8 cellular contexts compared by ENCODE assay signal in the genomic region with DNA sequence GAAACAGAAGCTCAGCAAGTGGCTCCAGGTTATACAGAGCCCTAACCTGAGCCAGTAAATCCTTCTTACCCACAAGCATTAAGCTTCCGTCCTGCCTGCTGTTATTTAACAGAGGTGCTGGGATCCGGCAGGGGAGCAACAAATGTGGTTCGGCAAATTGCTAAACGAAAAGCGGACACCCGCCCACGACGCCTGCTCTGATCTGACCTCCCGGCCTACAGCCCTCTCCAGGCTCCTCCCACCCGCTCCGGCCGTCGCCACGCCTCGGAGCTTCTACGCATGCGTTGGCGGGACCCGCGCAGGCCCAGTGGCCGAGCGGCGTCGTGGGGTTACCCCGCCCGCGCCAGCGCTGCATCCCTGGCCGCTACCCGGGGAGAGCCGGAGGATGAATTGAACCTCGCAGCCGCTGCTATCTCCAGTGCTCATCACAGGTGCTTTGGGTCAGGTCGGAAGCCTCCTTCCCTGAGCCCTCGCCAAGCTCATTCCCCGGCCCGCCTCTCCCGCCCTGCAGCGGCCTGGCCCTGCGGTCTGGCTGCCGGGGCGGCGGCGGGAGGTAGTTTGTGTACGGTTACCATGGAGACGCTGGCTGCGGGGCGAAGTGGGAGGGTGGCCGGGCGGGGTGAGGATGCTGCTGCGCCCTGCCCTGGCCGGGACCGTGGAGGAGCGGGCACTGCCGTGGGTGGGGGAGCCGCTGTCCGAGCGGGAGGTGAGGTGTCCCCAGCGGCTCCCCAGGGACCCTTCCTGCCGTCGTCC. TPM values are rescaled to one million over a fixed set of nuclear protein-coding genes. Genes with fewer than 3 reads are reported as not detected.
DNase-seq lines count a peak whose midpoint lies in the region; ATAC-seq, FAIRE-seq and TF ChIP-seq lines count a peak whose summit lies in the region.

A gene with protein sequence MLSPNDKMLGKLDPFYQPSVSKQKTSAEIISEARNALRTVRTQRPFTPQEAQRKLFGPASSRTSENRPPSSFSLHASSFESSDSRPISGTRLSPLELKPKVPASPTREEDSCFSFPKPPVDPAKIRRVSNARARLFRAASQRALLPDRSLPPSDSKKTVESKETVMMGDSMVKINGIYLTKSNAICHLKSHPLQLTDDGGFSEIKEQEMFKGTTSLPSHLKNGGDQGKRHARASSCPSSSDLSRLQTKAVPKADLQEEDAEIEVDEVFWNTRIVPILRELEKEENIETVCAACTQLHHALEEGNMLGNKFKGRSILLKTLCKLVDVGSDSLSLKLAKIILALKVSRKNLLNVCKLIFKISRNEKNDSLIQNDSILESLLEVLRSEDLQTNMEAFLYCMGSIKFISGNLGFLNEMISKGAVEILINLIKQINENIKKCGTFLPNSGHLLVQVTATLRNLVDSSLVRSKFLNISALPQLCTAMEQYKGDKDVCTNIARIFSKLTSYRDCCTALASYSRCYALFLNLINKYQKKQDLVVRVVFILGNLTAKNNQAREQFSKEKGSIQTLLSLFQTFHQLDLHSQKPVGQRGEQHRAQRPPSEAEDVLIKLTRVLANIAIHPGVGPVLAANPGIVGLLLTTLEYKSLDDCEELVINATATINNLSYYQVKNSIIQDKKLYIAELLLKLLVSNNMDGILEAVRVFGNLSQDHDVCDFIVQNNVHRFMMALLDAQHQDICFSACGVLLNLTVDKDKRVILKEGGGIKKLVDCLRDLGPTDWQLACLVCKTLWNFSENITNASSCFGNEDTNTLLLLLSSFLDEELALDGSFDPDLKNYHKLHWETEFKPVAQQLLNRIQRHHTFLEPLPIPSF (plus strand): TSS at position 307 of the 753 bp plus-strand sequence. CDS start 5,846 bp downstream, outside the sequence.

- H3K27ac Mint-ChIP-seq in T-helper 17 cell, result peak within 1 kb of the TSS; percentile 79

- H3K27me3 Mint-ChIP-seq in T-helper 17 cell, result no peaks in the 10 kb centered on the region

- peak within 1 kb of the TSS; percentile 50 for H3K4me3 ChIP-seq in right cardiac atrium (ENCODE audit: low read length)

- no peak for FAIRE-seq in urothelium cell line (lab: Jason Lieb, UNC)

- TF ChIP-seq CTCF in GM13976 (IDR thresholded peaks at IDR 0.05; ENCODE audit: borderline replicate concordance, control extremely low read depth, extremely low read depth, insufficient read depth, missing control alignments), result no peak

- in situ Hi-C loops in GM13976 (cut with MboI; ENCODE audit: low sequenced_read_pairs, unreplicated experiment), result no loop called here

- peaks cover 5% of the 10 kb centered on the region for H3K4me1 ChIP-seq in right cardiac atrium (ENCODE audit: control insufficient read depth, insufficient read depth, low read length)

- no peaks in the 10 kb centered on the region for H3K9me3 ChIP-seq in T-helper 17 cell (ENCODE audit: control insufficient read depth, low read length, poor library complexity, severe bottlenecking)
- H3K9me3 ChIP-seq in right cardiac atrium (ENCODE audit: control insufficient read depth, low read length), result no peaks in the 10 kb centered on the region

- peak; percentile 93 for ATAC-seq in HG02870 (IDR thresholded peaks at IDR 0.05; ENCODE audit: unreplicated experiment)
- peak; percentile 90 for ATAC-seq in T-helper 17 cell
- ATAC-seq in right cardiac atrium, result peak; percentile 99

- no peaks in the 10 kb centered on the region for H3K27me3 ChIP-seq in right cardiac atrium (ENCODE audit: control insufficient read depth, insufficient read depth)

- under 1% methylated on average over 61 of the region's 61 CpGs for WGBS in right cardiac atrium

- peaks cover 16% of the 10 kb centered on the region for H3K4me1 Mint-ChIP-seq in T-helper 17 cell

- no peaks in the 10 kb centered on the region for H3K36me3 Mint-ChIP-seq in T-helper 17 cell (ENCODE audit: low read depth)

- H3K27ac ChIP-seq in right cardiac atrium (ENCODE audit: low read length), result peak within 1 kb of the TSS; percentile 76

- H3K4me3 Mint-ChIP-seq in T-helper 17 cell, result peak within 1 kb of the TSS; percentile 89

- DNase-seq in GM13976 (ENCODE audit: low spot score), result peak; percentile 95
- peak; percentile 94 for DNase-seq in NCI-H146 (lab: John Stamatoyannopoulos, UW)
- peak; percentile 76 to 85 (median 79) for DNase-seq in T-helper 17 cell
- peak; percentile 15 to 98 (median 90) for DNase-seq in anterior cingulate cortex (lab: John Stamatoyannopoulos, UW)
- peak; percentile 93 to 98 (median 97) for DNase-seq in right cardiac atrium
- DNase-seq in pulmonary artery endothelial cell (ENCODE audit: low read depth, low spot score), result peak; percentile 22
- peak; percentile 92 for DNase-seq in urothelium cell line (ENCODE audit: low spot score)

- intact Hi-C loops in right cardiac atrium (cut with DNase I), result no loop called here

RNA-seq across cellular contexts. Expression of the gene that starts here (rescaled TPM):
- total RNA-seq in T-helper 17 cell (1 to 10 TPM; 6.9 to 8.7 TPM), right cardiac atrium (10 to 100 TPM; 12.6 to 16.2 (median 14.0) TPM), pulmonary artery endothelial cell (0.99 and 1.1 TPM in 2 replicates)
- polyA plus RNA-seq in right cardiac atrium, result 3.7 TPM

Comparison
In these comparisons a context has a peak if more than half of its experiments do, and no peak if none do; other contexts are left out.
1. Peak in every context shown above with its lines: DNase-seq, ATAC-seq, H3K4me3 ChIP-seq and H3K27ac ChIP-seq.
2. DNase-seq: peak in every context shown above with its lines; median percentile 97 in right cardiac atrium; 95 in GM13976; 94 in NCI-H146; 92 in urothelium cell line; 90 in anterior cingulate cortex; 79 in T-helper 17 cell; 22 in pulmonary artery endothelial cell.